Comparison of ENCODE assay signal across 1 cellular context in genomic region chr14:91200802-91201201, GRCh38.
TF ChIP-seq lines count a peak whose summit lies in the region.
"Not testable (repeated sequence)": the region's sequence is repeated elsewhere in the genome, so short reads cannot be mapped to it uniquely, and the experiment has no call there.

No MANE protein-coding gene starts in this region.

TF ChIP-seq in K562, 482 proteins besides CTCF, POLR2A, EP300 and RAD21:
- TF ChIP-seq ZNF57 (CRISPR knock-in tag; IDR thresholded peaks at IDR 0.05), result peak; percentile 100
- peak; percentile 86; the same call in 1 of the 2 replicates for TF ChIP-seq CBX5 (IDR thresholded peaks at IDR 0.05; ENCODE audit: borderline replicate concordance, low read depth)
- TF ChIP-seq TRIM28 (IDR thresholded peaks at IDR 0.05), result peak; percentile 94
- peak in 1 of 2 experiments; percentile 87; a peak in 2 of 4 replicates for TF ChIP-seq TRIM24 (IDR thresholded peaks at IDR 0.05)
- peak; percentile 34; the same call in 1 of the 2 replicates for TF ChIP-seq TEAD4 (IDR thresholded peaks at IDR 0.05; ENCODE audit: low read length)
- TF ChIP-seq TEAD4 (CRISPR knock-in tag; IDR thresholded peaks at IDR 0.05; ENCODE audit: borderline replicate concordance), result not testable (repeated sequence)
- TF ChIP-seq ZEB2 (IDR thresholded peaks at IDR 0.05), result 0 out of 2 replicates have a peak, but pooled peaks have one; percentile 47
- TF ChIP-seq, protein P1, sequence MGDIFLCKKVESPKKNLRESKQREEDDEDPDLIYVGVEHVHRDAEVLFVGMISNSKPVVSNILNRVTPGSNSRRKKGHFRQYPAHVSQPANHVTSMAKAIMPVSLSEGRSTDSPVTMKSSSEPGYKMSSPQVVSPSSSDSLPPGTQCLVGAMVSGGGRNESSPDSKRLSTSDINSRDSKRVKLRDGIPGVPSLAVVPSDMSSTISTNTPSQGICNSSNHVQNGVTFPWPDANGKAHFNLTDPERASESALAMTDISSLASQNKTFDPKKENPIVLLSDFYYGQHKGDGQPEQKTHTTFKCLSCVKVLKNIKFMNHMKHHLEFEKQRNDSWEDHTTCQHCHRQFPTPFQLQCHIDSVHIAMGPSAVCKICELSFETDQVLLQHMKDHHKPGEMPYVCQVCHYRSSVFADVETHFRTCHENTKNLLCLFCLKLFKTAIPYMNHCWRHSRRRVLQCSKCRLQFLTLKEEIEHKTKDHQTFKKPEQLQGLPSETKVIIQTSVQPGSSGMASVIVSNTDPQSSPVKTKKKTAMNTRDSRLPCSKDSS (IDR thresholded peaks at IDR 0.05; ENCODE audit: low read depth, partially characterized antibody), result peak; percentile 73
- peak; percentile 75; the same call in 1 of the 2 replicates for TF ChIP-seq XRCC3 (IDR thresholded peaks at IDR 0.05)
- peak in 1 of 2 experiments; percentile 97; a peak in 2 of 3 replicates for TF ChIP-seq CBX3 (IDR thresholded peaks at IDR 0.05; ENCODE audit: borderline replicate concordance in 1 of 2, low read length in 2 of 2)
- TF ChIP-seq ZBED1 (IDR thresholded peaks at IDR 0.05), result peak; percentile 81; the same call in 1 of the 2 replicates
